In the genomic region with DNA sequence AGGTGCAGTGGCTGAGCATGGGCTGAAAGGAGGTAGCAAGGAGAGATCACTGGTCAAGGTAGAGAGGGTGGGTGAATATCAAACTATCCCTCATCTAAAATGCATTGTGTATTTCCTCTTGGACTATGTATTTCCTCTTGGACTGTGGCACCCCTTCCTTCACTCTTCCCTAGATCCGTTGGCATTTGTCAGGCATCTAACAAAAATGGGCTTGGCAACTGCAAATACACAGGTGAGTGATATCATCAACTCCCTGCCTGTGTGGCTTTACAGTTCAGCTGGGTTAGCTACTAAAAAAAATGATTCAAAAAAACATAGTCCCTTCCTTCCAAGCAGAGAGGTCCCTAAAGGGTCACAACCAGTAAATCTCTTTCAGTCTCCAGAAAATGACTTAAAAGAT, we compare ENCODE assay signal across 27 cellular contexts.
"Had no signal": no experiment of that assay in that cellular context is flagged by ENCODE, and none has a peak within 500 bp of the region (broad histone marks: within the 10 kb centered on the region; RNA-seq: fewer than 3 reads in every experiment).

No MANE protein-coding gene starts in this region.

- FAIRE-seq: bronchial epithelial cell, endometrium, endothelial cell of umbilical vein had no signal

- H3K4me1 Mint-ChIP-seq: activated CD4-positive, alpha-beta T cell treated with anti-CD3 and anti-CD28 coated beads for 36 hours; activated T-helper 17 cell treated with anti-CD3 and anti-CD28 coated beads, Interleukin-2, amount 50 U/mL, for 72 hours; central memory CD8-positive, alpha-beta T cell had no signal

- H3K27ac Mint-ChIP-seq: activated CD4-positive, alpha-beta memory T cell treated with anti-CD3 and anti-CD28 coated beads for 36 hours; activated CD4-positive, alpha-beta T cell treated with anti-CD3 and anti-CD28 coated beads for 36 hours; activated CD4-positive, alpha-beta T cell treated with anti-CD3 and anti-CD28 coated beads, Interleukin-2, amount 10 ng/mL, durations not matched to agents 24 days and 14 days; activated naive CD8-positive, alpha-beta T cell; activated T-helper 17 cell treated with anti-CD3 and anti-CD28 coated beads, Interleukin-2, amount 50 U/mL, for 72 hours had no signal

- H3K4me3 Mint-ChIP-seq: activated CD4-positive, alpha-beta memory T cell treated with anti-CD3 and anti-CD28 coated beads for 36 hours; activated CD4-positive, alpha-beta T cell treated with anti-CD3 and anti-CD28 coated beads for 36 hours; activated CD4-positive, alpha-beta T cell treated with anti-CD3 and anti-CD28 coated beads, Interleukin-2, amount 10 ng/mL, durations not matched to agents 24 days and 14 days; activated naive CD8-positive, alpha-beta T cell; activated T-cell treated with anti-CD3 and anti-CD28 coated beads, Interleukin-2, amount 50 U/mL, for 4 hours; activated T-helper 17 cell treated with anti-CD3 and anti-CD28 coated beads, Interleukin-2, amount 50 U/mL, for 72 hours; central memory CD8-positive, alpha-beta T cell had no signal

- H3K4me3 ChIP-seq: ascending aorta, esophagus squamous epithelium, gastroesophageal sphincter had no signal

- H3K9me3 ChIP-seq: ascending aorta, esophagus squamous epithelium, gastroesophageal sphincter had no signal

- H3K27me3 Mint-ChIP-seq: activated CD4-positive, alpha-beta memory T cell treated with anti-CD3 and anti-CD28 coated beads for 36 hours; activated CD4-positive, alpha-beta T cell treated with anti-CD3 and anti-CD28 coated beads for 36 hours; activated CD4-positive, alpha-beta T cell treated with anti-CD3 and anti-CD28 coated beads, Interleukin-2, amount 10 ng/mL, durations not matched to agents 24 days and 14 days; activated naive CD8-positive, alpha-beta T cell; activated T-helper 17 cell treated with anti-CD3 and anti-CD28 coated beads, Interleukin-2, amount 50 U/mL, for 72 hours; central memory CD8-positive, alpha-beta T cell had no signal

- H3K36me3 ChIP-seq: ascending aorta, brain microvascular endothelial cell, esophagus squamous epithelium, gastroesophageal sphincter had no signal

- H3K27me3 ChIP-seq: ascending aorta, brain microvascular endothelial cell, esophagus squamous epithelium, gastroesophageal sphincter had no signal

- ATAC-seq: activated CD4-positive, alpha-beta T cell treated with anti-CD3 and anti-CD28 coated beads for 36 hours; activated T-cell treated with anti-CD3 and anti-CD28 coated beads, Interleukin-2, amount 50 U/mL, for 4 hours; activated T-helper 17 cell treated with anti-CD3 and anti-CD28 coated beads, Interleukin-2, amount 50 U/mL, for 72 hours; gastroesophageal sphincter had no signal

- H3K36me3 Mint-ChIP-seq: activated CD4-positive, alpha-beta memory T cell treated with anti-CD3 and anti-CD28 coated beads for 36 hours had no signal

- H3K27ac ChIP-seq: ascending aorta, brain microvascular endothelial cell, epithelial cell of prostate, esophagus squamous epithelium, gastroesophageal sphincter had no signal

- DNase-seq: activated CD4-positive, alpha-beta memory T cell treated with anti-CD3 and anti-CD28 coated beads for 36 hours; activated CD4-positive, alpha-beta T cell treated with anti-CD3 and anti-CD28 coated beads for 36 hours; activated CD4-positive, alpha-beta T cell treated with anti-CD3 and anti-CD28 coated beads, Interleukin-2, amount 10 ng/mL, durations not matched to agents 24 days and 14 days; activated CD4-positive, CD25-positive, alpha-beta regulatory T cell; activated CD4-positive, CD25-positive, alpha-beta regulatory T cell treated with anti-CD3 and anti-CD28 coated beads, Interleukin-2, amount 50 U/mL, for 72 hours; activated CD8-positive, alpha-beta memory T cell treated with anti-CD3 and anti-CD28 coated beads for 24 hours; activated effector memory CD4-positive, alpha-beta T cell treated with Interleukin-2 at 50 U/mL for 16 hours; activated gamma-delta T cell treated with Interleukin-2 at 50 U/mL for 16 hours; activated naive CD4-positive, alpha-beta T cell treated with anti-CD3 and anti-CD28 coated beads, Interleukin-2, amount 50 U/mL, for 16 hours; activated naive CD4-positive, alpha-beta T cell treated with Interleukin-2 at 50 U/mL for 16 hours; activated T-cell treated with anti-CD3 and anti-CD28 coated beads, Interleukin-2, amount 50 U/mL, for 4 hours; brain microvascular endothelial cell; cortex of kidney; dermis blood vessel endothelial cell; effector CD8-positive, alpha-beta T cell; esophagus squamous epithelium; foreskin melanocyte; T-helper 2 cell had no signal

- H3K4me1 ChIP-seq: ascending aorta, gastroesophageal sphincter had no signal

- H3K9me3 Mint-ChIP-seq: activated CD4-positive, alpha-beta memory T cell treated with anti-CD3 and anti-CD28 coated beads for 36 hours; activated CD4-positive, alpha-beta T cell treated with anti-CD3 and anti-CD28 coated beads, Interleukin-2, amount 10 ng/mL, durations not matched to agents 24 days and 14 days; activated T-cell treated with anti-CD3 and anti-CD28 coated beads, Interleukin-2, amount 50 U/mL, for 4 hours; activated T-helper 17 cell treated with anti-CD3 and anti-CD28 coated beads, Interleukin-2, amount 50 U/mL, for 72 hours; central memory CD8-positive, alpha-beta T cell had no signal
